Comparison of ENCODE assay signal across 1 cellular context in genomic region chr20:62138204-62138543, GRCh38.
TF ChIP-seq lines count a peak whose summit lies in the region.

No MANE protein-coding gene starts in this region.

TF ChIP-seq in liver, 16 proteins besides CTCF, POLR2A, EP300 and RAD21:
- TF ChIP-seq REST (IDR thresholded peaks at IDR 0.05) (peak; percentile 47), SP1 (IDR thresholded peaks at IDR 0.05) (no peak)
